In genomic region chr12:97716356-97716755, GRCh38 we compare ENCODE assay signal across 11 cellular contexts.
A peak's percentile ranks its signal among the peaks of the same experiment; 100 is the strongest.
DNase-seq lines count a peak whose midpoint lies in the region; ATAC-seq and TF ChIP-seq lines count a peak whose summit lies in the region.
"Had no signal": no experiment of that assay in that cellular context is flagged by ENCODE, and none has a peak within 500 bp of the region (broad histone marks: within the 10 kb centered on the region; RNA-seq: fewer than 3 reads in every experiment).

No MANE protein-coding gene starts in this region.

- H3K4me3 Mint-ChIP-seq in Calu3 (ENCODE audit: low read depth, unreplicated experiment) = no peak overlapping the region
- H3K4me3 Mint-ChIP-seq: activated CD4-positive, alpha-beta T cell treated with anti-CD3 and anti-CD28 coated beads, Interleukin-2, amount 10 ng/mL, durations not matched to agents 24 days and 14 days had no signal

- CTCF ChIA-PET in Calu3 (lab: Charles Lee) = no interaction called here

- H3K36me3 Mint-ChIP-seq in Calu3 (ENCODE audit: insufficient read depth, unreplicated experiment) = no peaks in the 10 kb centered on the region

- DNase-seq in Calu3 (peak; percentile 30), HT1080 (ENCODE audit: low read depth) (peak; percentile 5), SW480 (ENCODE audit: low spot score) (peak; percentile 21), kidney glomerular epithelial cell (lab: John Stamatoyannopoulos, UW) (peak; percentile 3), H4 (ENCODE audit: low spot score) (no peak), DMS153 (lab: John Stamatoyannopoulos, UW) (no peak), cerebellar cortex (ENCODE audit: low spot score) (no peak), mucosa of descending colon (no peak)
- DNase-seq: activated CD4-positive, alpha-beta T cell treated with anti-CD3 and anti-CD28 coated beads, Interleukin-2, amount 10 ng/mL, durations not matched to agents 24 days and 14 days; NCI-H446 treated with DMSO at 0.1 percent for 48 hours; psoas muscle had no signal

- no peaks in the 10 kb centered on the region for H3K27me3 Mint-ChIP-seq in Calu3 (ENCODE audit: unreplicated experiment)
- H3K27me3 Mint-ChIP-seq: activated CD4-positive, alpha-beta T cell treated with anti-CD3 and anti-CD28 coated beads, Interleukin-2, amount 10 ng/mL, durations not matched to agents 24 days and 14 days had no signal

- intact Hi-C loops in Calu3 (cut with micrococcal nuclease; ENCODE audit: unreplicated experiment) = loop anchor here (2.0 to 10.0 kb wide), 2 partner anchors 244 to 658 kb away; no protein-coding TSS in a partner anchor
- intact Hi-C loops in mucosa of descending colon (cut with DNase I, micrococcal nuclease) = no loop called here

- no TSS peak for BruUV-seq in Calu3 (replicated peaks; lab: Mats Ljungman, UMichigan)

- no peak overlapping the region for H3K27ac Mint-ChIP-seq in Calu3 (ENCODE audit: unreplicated experiment)
- H3K27ac Mint-ChIP-seq: activated CD4-positive, alpha-beta T cell treated with anti-CD3 and anti-CD28 coated beads, Interleukin-2, amount 10 ng/mL, durations not matched to agents 24 days and 14 days had no signal

- TF ChIP-seq CTCF in Calu3 (IDR thresholded peaks at IDR 0.05; ENCODE audit: unreplicated experiment) (peak; percentile 56), mucosa of descending colon (IDR thresholded peaks at IDR 0.05) (no peak)

- ATAC-seq in mucosa of descending colon = no peak
- ATAC-seq: psoas muscle had no signal

- no peaks in the 10 kb centered on the region for H3K36me3 ChIP-seq in mucosa of descending colon (ENCODE audit: low read depth)

- no peak overlapping the region for H3K4me3 ChIP-seq in mucosa of descending colon
- H3K4me3 ChIP-seq: psoas muscle had no signal

- H3K4me1 Mint-ChIP-seq in Calu3 (ENCODE audit: low read depth, unreplicated experiment) = peaks cover 44% of the 10 kb centered on the region
- H3K4me1 Mint-ChIP-seq: activated CD4-positive, alpha-beta T cell treated with anti-CD3 and anti-CD28 coated beads, Interleukin-2, amount 10 ng/mL, durations not matched to agents 24 days and 14 days had no signal

- peaks cover 3% of the 10 kb centered on the region for H3K9me3 Mint-ChIP-seq in Calu3 (ENCODE audit: low read depth, unreplicated experiment)

- H3K9me3 ChIP-seq in mucosa of descending colon = peaks cover 26% of the 10 kb centered on the region
- H3K9me3 ChIP-seq: psoas muscle had no signal

- no peaks in the 10 kb centered on the region for H3K4me1 ChIP-seq in mucosa of descending colon (ENCODE audit: low read depth)
- H3K4me1 ChIP-seq: psoas muscle had no signal

Comparison
In these comparisons a context has a peak if more than half of its experiments do, and no peak if none do; other contexts are left out.
1. DNase-seq: peak in Calu3 (single experiment), HT1080 (single experiment), SW480 (single experiment) and kidney glomerular epithelial cell (single experiment); none in H4 (single experiment), DMS153 (single experiment), cerebellar cortex (single experiment) and mucosa of descending colon (0 of 3).